9 cellular contexts compared by ENCODE assay signal in the genomic region with DNA sequence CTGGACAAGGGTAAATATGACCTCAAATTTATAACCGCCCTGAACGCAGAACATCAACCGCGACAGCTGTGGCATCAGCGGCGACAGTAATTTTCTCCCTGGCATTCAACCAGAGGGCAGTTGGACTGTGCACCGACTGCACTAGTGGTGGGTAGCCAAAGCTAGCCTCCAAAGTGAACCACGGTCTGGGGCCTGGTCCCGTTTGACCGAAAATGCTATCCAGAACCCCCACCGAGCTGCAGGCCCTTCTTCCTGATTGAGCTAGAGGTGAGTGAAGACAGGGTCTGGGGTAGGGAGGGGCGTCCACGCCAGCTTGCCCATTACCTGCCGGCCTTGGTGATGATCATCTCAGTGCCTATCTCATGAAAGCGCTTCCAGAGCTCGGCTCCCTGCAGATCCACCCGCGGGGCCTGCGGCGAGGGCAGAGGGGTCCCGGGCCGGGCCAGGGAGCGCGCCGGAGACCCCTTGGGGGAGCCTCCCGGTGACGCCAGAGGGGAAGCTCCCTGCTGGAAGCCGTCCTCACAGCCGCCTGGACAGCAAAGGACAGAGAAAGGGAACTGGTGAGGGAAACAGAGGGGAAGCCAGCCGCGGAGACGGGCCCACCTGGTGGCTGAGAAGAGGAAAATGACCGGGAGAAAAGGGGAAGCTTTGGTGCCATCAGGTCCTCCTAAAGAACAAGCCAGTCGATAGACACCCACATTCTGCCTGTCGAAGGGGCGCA.
DNase-seq lines count a peak whose midpoint lies in the region; ATAC-seq and TF ChIP-seq lines count a peak whose summit lies in the region.
"Had no signal": no experiment of that assay in that cellular context is flagged by ENCODE, and none has a peak within 500 bp of the region (broad histone marks: within the 10 kb centered on the region; RNA-seq: fewer than 3 reads in every experiment).

No MANE protein-coding gene starts in this region.

- H3K27ac ChIP-seq in HUES6 (ENCODE audit: low read depth, low read length), result no peak overlapping the region
- H3K27ac ChIP-seq in tibial artery, result peak overlapping the region; percentile 99 to 100

- peaks cover 11% of the 10 kb centered on the region; the same call in 1 of the 2 replicates for H3K4me1 ChIP-seq in HUES6 (ENCODE audit: control insufficient read depth, insufficient read depth, low read length)
- H3K4me1 ChIP-seq in tibial artery, result peaks cover 0 to 39% (median 4%) of the 10 kb centered on the region in 4 donors

- in situ Hi-C loops in astrocyte of the cerebellum (cut with HindIII; ENCODE audit: low sequenced_read_pairs), result loop anchor here (10.0 kb wide), 1 partner anchor 338 kb away; no protein-coding TSS in a partner anchor

- intact Hi-C loops in tibial artery (cut with DNase I; ENCODE audit: low total_unique reads) (no loop called here), head of caudate nucleus (cut with DNase I) (no loop called here)

- no peaks in the 10 kb centered on the region for H3K36me3 ChIP-seq in HUES6 (ENCODE audit: control insufficient read depth, insufficient read depth, low read length)
- H3K36me3 ChIP-seq in tibial artery, result no peaks in the 10 kb centered on the region

- DNase-seq in astrocyte of the cerebellum (ENCODE audit: low read depth) (no peak), iPS-NIHi11 (ENCODE audit: low spot score) (peak; percentile 47), tibial artery (peak; percentile 48 to 66), kidney glomerular epithelial cell (lab: John Stamatoyannopoulos, UW) (no peak), head of caudate nucleus (no peak)
- no peak for DNase-seq in stimulated activated CD4-positive, alpha-beta T cell treated with anti-CD3 and anti-CD28 coated beads, Interleukin-4, amount 100 ng/mL, for 24 hours
- DNase-seq: activated CD8-positive, alpha-beta memory T cell treated with anti-CD3 and anti-CD28 coated beads for 24 hours had no signal

- peak overlapping the region; percentile 62 for H3K4me3 ChIP-seq in HUES6 (ENCODE audit: low read depth, low read length)
- H3K4me3 ChIP-seq in astrocyte of the cerebellum (ENCODE audit: low read depth, low read length), result peak overlapping the region; percentile 44
- peak overlapping the region; percentile 93 to 98 for H3K4me3 ChIP-seq in tibial artery

- TF ChIP-seq CTCF in astrocyte of the cerebellum (IDR thresholded peaks at IDR 0.05; ENCODE audit: low read depth, low read length, missing control alignments), result peak; percentile 19
- TF ChIP-seq CTCF in tibial artery (IDR thresholded peaks at IDR 0.05), result peak in 1 of 2 experiments; percentile 34

- ATAC-seq in GM19397 (IDR thresholded peaks at IDR 0.05; ENCODE audit: unreplicated experiment), result no peak

- H3K9ac ChIP-seq in HUES6 (ENCODE audit: low read length), result no peak overlapping the region

- H3K27me3 ChIP-seq in HUES6 (ENCODE audit: control insufficient read depth, insufficient read depth, low read length) (peaks cover 84% of the 10 kb centered on the region), tibial artery (no peaks in the 10 kb centered on the region)

- H3K9me3 ChIP-seq in HUES6 (ENCODE audit: control insufficient read depth, insufficient read depth, low read depth, low read length), result no peaks in the 10 kb centered on the region
- no peaks in the 10 kb centered on the region for H3K9me3 ChIP-seq in tibial artery

Comparison
In these comparisons a context has a peak if more than half of its experiments do, and no peak if none do; other contexts are left out.
1. H3K4me3 ChIP-seq: peak in every context shown above with its lines; median percentile 96 in tibial artery; 62 in HUES6; 44 in astrocyte of the cerebellum.
2. DNase-seq: peak in iPS-NIHi11 (single experiment) and tibial artery (2 of 2); none in astrocyte of the cerebellum (single experiment), kidney glomerular epithelial cell (single experiment), head of caudate nucleus (0 of 42) and stimulated activated CD4-positive, alpha-beta T cell treated with anti-CD3 and anti-CD28 coated beads, Interleukin-4, amount 100 ng/mL, for 24 hours (single experiment).